Comparison of ENCODE assay signal across 11 cellular contexts in the genomic region with DNA sequence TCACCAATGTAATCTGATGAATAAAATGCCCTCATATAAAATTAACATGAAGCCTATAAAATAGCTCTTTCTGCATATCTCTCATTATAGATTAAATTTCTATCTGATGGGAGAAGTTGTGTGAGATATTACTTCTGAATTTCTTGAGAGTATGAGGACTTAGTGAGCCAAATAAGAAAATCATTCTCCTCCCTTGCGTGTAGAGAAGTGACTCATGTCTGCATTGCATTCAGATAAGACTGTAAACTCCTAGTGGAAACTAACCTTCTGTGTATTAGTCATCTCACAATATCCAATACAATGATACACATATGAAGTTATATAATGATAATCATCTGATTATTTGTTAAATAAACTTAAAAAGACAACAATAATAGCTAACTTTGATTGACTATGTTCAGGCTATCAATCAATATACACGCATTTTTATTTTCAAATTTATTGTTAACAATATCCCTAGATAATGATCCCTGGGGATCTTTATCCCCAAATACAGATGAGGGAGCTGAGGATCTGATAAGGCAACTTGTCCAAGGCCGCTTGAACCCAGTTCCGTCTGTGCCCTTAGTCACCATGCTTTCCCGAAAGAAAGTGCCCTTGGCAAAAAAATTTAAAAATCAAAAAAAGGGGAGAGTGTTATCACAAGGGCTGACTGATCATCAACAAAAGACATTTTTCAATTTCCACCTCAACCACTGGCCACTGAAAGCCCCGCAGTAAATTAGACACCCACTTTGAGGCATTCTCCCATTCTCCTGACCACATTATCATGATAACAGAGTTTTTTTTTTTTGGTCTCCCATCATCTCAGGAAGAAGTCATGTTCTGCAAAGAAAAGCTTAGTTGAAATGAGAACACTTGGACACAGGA.
DNase-seq lines count a peak whose midpoint lies in the region; ATAC-seq, FAIRE-seq and TF ChIP-seq lines count a peak whose summit lies in the region.
"Had no signal": no experiment of that assay in that cellular context is flagged by ENCODE, and none has a peak within 500 bp of the region (broad histone marks: within the 10 kb centered on the region; RNA-seq: fewer than 3 reads in every experiment).

No MANE protein-coding gene starts in this region.

- H3K4me1 ChIP-seq in keratinocyte (ENCODE audit: control insufficient read depth, extremely low read depth, insufficient read depth, low read length), result peaks cover 36% of the 10 kb centered on the region

- peak overlapping the region; percentile 36 for H3K4me2 ChIP-seq in keratinocyte (ENCODE audit: control insufficient read depth, extremely low read depth, insufficient read depth, low read depth, low read length)

- peak overlapping the region; percentile 58 for H3K27ac ChIP-seq in keratinocyte (ENCODE audit: control insufficient read depth, insufficient read depth, low read length)

- no peaks in the 10 kb centered on the region for H3K27me3 ChIP-seq in keratinocyte (ENCODE audit: control insufficient read depth, extremely low read depth, insufficient read depth, low read length)

- ATAC-seq in GM18511 (IDR thresholded peaks at IDR 0.05; ENCODE audit: unreplicated experiment) (no peak), HG03135 (IDR thresholded peaks at IDR 0.05; ENCODE audit: unreplicated experiment) (no peak)
- ATAC-seq in stimulated activated naive CD8-positive, alpha-beta T cell treated with anti-CD3 and anti-CD28 coated beads, Interleukin-15, Interleukin-2, amounts not matched to agents 100 U/mL and 50 U/mL, for 24 hours, result no peak
- ATAC-seq: activated T-cell treated with anti-CD3 and anti-CD28 coated beads, Interleukin-2, amount 50 U/mL, for 4 hours had no signal

- H3K4me3 ChIP-seq in LNCaP clone FGC (ENCODE audit: low read depth, low read length) (no peak overlapping the region), keratinocyte (ENCODE audit: control insufficient read depth in 2 of 3, extremely low read depth in 1 of 3, insufficient read depth in 2 of 3, low read depth in 1 of 3, low read length in 3 of 3) (no peak overlapping the region)

- H4K20me1 ChIP-seq in keratinocyte (ENCODE audit: control insufficient read depth, extremely low read depth, insufficient read depth, low read length), result no peaks in the 10 kb centered on the region

- peak; percentile 77 for FAIRE-seq in keratinocyte (lab: Jason Lieb, UNC)

- no peaks in the 10 kb centered on the region for H3K9me3 ChIP-seq in keratinocyte (ENCODE audit: control insufficient read depth, low read depth, low read length)

- no peak overlapping the region for H2AFZ ChIP-seq in keratinocyte (ENCODE audit: control insufficient read depth, low read length)

- TF ChIP-seq CTCF in AG09319 (IDR thresholded peaks at IDR 0.05; ENCODE audit: low read depth, low read length) (no peak), LNCaP clone FGC (IDR thresholded peaks at IDR 0.05; ENCODE audit: control insufficient read depth, extremely low read depth, insufficient read depth) (no peak), keratinocyte (optimal IDR thresholded peaks at IDR 0.05 in 1 of 3, IDR thresholded peaks at IDR 0.05 in 1 of 3, conservative IDR thresholded peaks at IDR 0.05 in 1 of 3; ENCODE audit: extremely low read depth in 1 of 3, insufficient read depth in 2 of 3, low read length in 3 of 3) (no peak)

- H3K36me3 ChIP-seq in keratinocyte (ENCODE audit: control insufficient read depth in 2 of 2, extremely low read depth in 1 of 2, insufficient read depth in 2 of 2, low read length in 2 of 2), result no peaks in the 10 kb centered on the region

- dilution Hi-C loops in keratinocyte (cut with MboI; ENCODE audit: extremely low pct_ligation_motif_present, low sequenced_read_pairs), result no loop called here

- no peaks in the 10 kb centered on the region for H3K9me1 ChIP-seq in keratinocyte (ENCODE audit: control insufficient read depth, extremely low read depth, insufficient read depth, low read length)

- H3K9ac ChIP-seq in keratinocyte (ENCODE audit: control insufficient read depth, extremely low read depth, insufficient read depth, low read length), result no peak overlapping the region

- H3K79me2 ChIP-seq in keratinocyte (ENCODE audit: control insufficient read depth, insufficient read depth, low read length), result no peaks in the 10 kb centered on the region

- peak; percentile 43 for DNase-seq in AG09319 (ENCODE audit: extremely low read depth, low read depth)
- peak; percentile 8 for DNase-seq in LNCaP clone FGC (ENCODE audit: low read depth)
- DNase-seq in astrocyte of the hippocampus (ENCODE audit: low read depth, low spot score), result peak; percentile 68
- DNase-seq in keratinocyte (ENCODE audit: low read depth, low spot score), result peak; percentile 73
- no peak for DNase-seq in T-helper 9 cell
- no peak for DNase-seq in stimulated activated naive CD8-positive, alpha-beta T cell treated with anti-CD3 and anti-CD28 coated beads, Interleukin-15, Interleukin-2, amounts not matched to agents 100 U/mL and 50 U/mL, for 24 hours
- DNase-seq: activated T-cell treated with anti-CD3 and anti-CD28 coated beads, Interleukin-2, amount 50 U/mL, for 4 hours; cerebellar nuclear complex; NCI-H1930 had no signal

Comparison
In these comparisons a context has a peak if more than half of its experiments do, and no peak if none do; other contexts are left out.
1. DNase-seq: peak in AG09319 (single experiment), LNCaP clone FGC (single experiment), astrocyte of the hippocampus (single experiment) and keratinocyte (single experiment); none in T-helper 9 cell (single experiment) and stimulated activated naive CD8-positive, alpha-beta T cell treated with anti-CD3 and anti-CD28 coated beads, Interleukin-15, Interleukin-2, amounts not matched to agents 100 U/mL and 50 U/mL, for 24 hours (single experiment).